12 cellular contexts compared by ENCODE assay signal in the genomic region with DNA sequence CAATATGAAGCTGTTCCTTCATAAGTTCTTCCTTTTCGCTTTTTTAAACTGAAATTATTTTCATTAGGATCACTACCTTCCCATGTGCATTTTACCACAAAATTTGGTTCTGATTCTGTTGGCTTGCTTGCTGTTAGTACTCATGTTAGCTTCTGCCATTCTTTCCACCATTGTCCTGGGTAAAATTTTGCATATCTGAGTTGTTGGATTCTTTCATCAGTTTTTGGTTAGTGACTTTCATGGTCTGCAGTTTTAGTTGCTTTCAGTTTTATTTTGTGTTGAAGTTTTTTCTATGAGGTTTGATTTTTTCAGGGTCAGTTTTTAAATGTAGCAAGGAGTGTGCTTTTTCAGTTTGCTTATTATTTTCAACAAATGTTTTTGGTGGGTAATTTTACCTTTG.
DNase-seq lines count a peak whose midpoint lies in the region; ATAC-seq, FAIRE-seq and TF ChIP-seq lines count a peak whose summit lies in the region.
"Had no signal": no experiment of that assay in that cellular context is flagged by ENCODE, and none has a peak within 500 bp of the region (broad histone marks: within the 10 kb centered on the region; RNA-seq: fewer than 3 reads in every experiment).

No MANE protein-coding gene starts in this region.

- no peaks in the 10 kb centered on the region for H3K27me3 ChIP-seq in CD8-positive, alpha-beta memory T cell (ENCODE audit: insufficient read depth, low read length, poor library complexity, severe bottlenecking)
- H3K27me3 ChIP-seq in gastrocnemius medialis (no peaks in the 10 kb centered on the region), pancreas (no peaks in the 10 kb centered on the region), suprapubic skin (no peaks in the 10 kb centered on the region)
- H3K27me3 ChIP-seq: MG63 had no signal

- H3K79me2 ChIP-seq in OCI-LY7 (ENCODE audit: insufficient read depth, low read depth, low read length), result peaks cover 70% of the 10 kb centered on the region

- POLR2A ChIA-PET in CD8-positive, alpha-beta memory T cell (lab: Charles Lee), result interaction anchor here (0.5 to 1.3 kb wide), 2 partner anchors 13 to 17 kb away, joined by 3 read pairs; no protein-coding TSS in a partner anchor
- POLR2A ChIA-PET in OCI-LY7 (lab: Charles Lee), result interaction anchor here (1.1 kb wide), 1 partner anchor 12 kb away, joined by 3 read pairs; no protein-coding TSS in a partner anchor

- H3K4me1 ChIP-seq in CD8-positive, alpha-beta memory T cell (ENCODE audit: insufficient read depth, low read length), result peaks cover 87% of the 10 kb centered on the region
- H3K4me1 ChIP-seq in OCI-LY7 (ENCODE audit: insufficient read depth, low read length, poor library complexity, severe bottlenecking), result peaks cover 62% of the 10 kb centered on the region
- peaks cover 94 to 98% of the 10 kb centered on the region in 2 donors for H3K4me1 ChIP-seq in gastrocnemius medialis
- H3K4me1 ChIP-seq in pancreas, result peaks cover 41 to 82% (median 72%) of the 10 kb centered on the region in 3 donors
- H3K4me1 ChIP-seq in suprapubic skin, result peaks cover 85% of the 10 kb centered on the region

- CTCF ChIA-PET in CD8-positive, alpha-beta memory T cell (lab: Charles Lee), result no interaction called here
- CTCF ChIA-PET in OCI-LY7 (lab: Charles Lee; ENCODE audit: unreplicated experiment), result no interaction called here

- whole genome bisulfite sequencing in pancreas, 2 donors, result 80 to 83% methylated on average over 1 of the region's 1 CpG
- WGBS in suprapubic skin, result 91% methylated on average over 1 of the region's 1 CpG

- DNase-seq in CD8-positive, alpha-beta memory T cell, result no peak
- DNase-seq in OCI-LY7 (ENCODE audit: low spot score), result no peak
- no peak for DNase-seq in effector memory CD8-positive, alpha-beta T cell
- no peak for DNase-seq in gastrocnemius medialis
- no peak for DNase-seq in pancreas
- DNase-seq in caudate nucleus (lab: John Stamatoyannopoulos, UW), result no peak
- no peak for DNase-seq in suprapubic skin (ENCODE audit: low spot score in 2 of 2)
- DNase-seq: EL; MG63; NK-92 treated with Interleukin-12 subunit alpha and Interleukin-12 subunit beta, amount 100 ng/mL, for 24 hours had no signal

- no peaks in the 10 kb centered on the region for H3K9me2 ChIP-seq in OCI-LY7 (ENCODE audit: insufficient read depth, low read length)

- peaks cover 0 to 27% (median 3%) of the 10 kb centered on the region in 3 donors for H3K36me3 Mint-ChIP-seq in CD8-positive, alpha-beta memory T cell
- H3K36me3 Mint-ChIP-seq in effector memory CD8-positive, alpha-beta T cell (ENCODE audit: insufficient read depth), result peaks cover 10% of the 10 kb centered on the region

- H3K27me3 Mint-ChIP-seq in CD8-positive, alpha-beta memory T cell, result no peaks in the 10 kb centered on the region
- no peaks in the 10 kb centered on the region for H3K27me3 Mint-ChIP-seq in effector memory CD8-positive, alpha-beta T cell

- no peak overlapping the region for H3K27ac ChIP-seq in CD8-positive, alpha-beta memory T cell (ENCODE audit: low read depth, low read length)
- H3K27ac ChIP-seq in OCI-LY7 (ENCODE audit: low read depth, low read length, poor library complexity, severe bottlenecking) (no peak overlapping the region), gastrocnemius medialis (peak overlapping the region; percentile 51 to 80 (median 68)), pancreas (peak overlapping the region in 2 of 4 donors; percentile 57 to 77), caudate nucleus (ENCODE audit: low read depth, low read length) (no peak overlapping the region), suprapubic skin (no peak overlapping the region)

- no peaks in the 10 kb centered on the region; the same call in 1 of the 2 replicates for H4K20me1 ChIP-seq in OCI-LY7 (ENCODE audit: insufficient read depth, low read length)

- in situ Hi-C loops in gastrocnemius medialis (cut with MboI; ENCODE audit: low sequenced_read_pairs in 4 of 4), result loop anchor here in 1 of 4 donors (25.0 kb wide), 1 partner anchor 100 kb away; no protein-coding TSS in a partner anchor

- peak overlapping the region; percentile 41 for H3K4me2 ChIP-seq in OCI-LY7 (ENCODE audit: low read length)

- H3K36me3 ChIP-seq in CD8-positive, alpha-beta memory T cell (ENCODE audit: insufficient read depth, low read length), result no peaks in the 10 kb centered on the region
- H3K36me3 ChIP-seq in OCI-LY7 (ENCODE audit: insufficient read depth, low read length) (no peaks in the 10 kb centered on the region), gastrocnemius medialis (no peaks in the 10 kb centered on the region), pancreas (no peaks in the 10 kb centered on the region), suprapubic skin (no peaks in the 10 kb centered on the region)

- no TSS peak for BruUV-seq in OCI-LY7 (replicated peaks; lab: Mats Ljungman, UMichigan)

- peaks cover 84 to 100% (median 98%) of the 10 kb centered on the region in 3 donors for H3K4me1 Mint-ChIP-seq in CD8-positive, alpha-beta memory T cell
- H3K4me1 Mint-ChIP-seq in effector memory CD8-positive, alpha-beta T cell (ENCODE audit: low read depth in 2 of 2), result peaks cover 79 to 86% of the 10 kb centered on the region in 2 donors

- no peak for FAIRE-seq in pancreas (lab: Jason Lieb, UNC)

- no peak for ATAC-seq in effector memory CD8-positive, alpha-beta T cell (replicated peaks)
- no peak for ATAC-seq in gastrocnemius medialis
- no peak for ATAC-seq in pancreas
- ATAC-seq in GM19324 (IDR thresholded peaks at IDR 0.05; ENCODE audit: low FRiP score, unreplicated experiment), result no peak

- H3K4me3 ChIP-seq in CD8-positive, alpha-beta memory T cell (ENCODE audit: low read length), result no peak overlapping the region
- H3K4me3 ChIP-seq in OCI-LY7 (ENCODE audit: low read depth, low read length, poor library complexity, severe bottlenecking) (no peak overlapping the region), gastrocnemius medialis (no peak overlapping the region), pancreas (no peak overlapping the region), suprapubic skin (no peak overlapping the region)
- H3K4me3 ChIP-seq: MG63 had no signal

- H3K9me3 Mint-ChIP-seq in CD8-positive, alpha-beta memory T cell, result no peaks in the 10 kb centered on the region
- H3K9me3 Mint-ChIP-seq in effector memory CD8-positive, alpha-beta T cell, result no peaks in the 10 kb centered on the region
- H3K9me3 Mint-ChIP-seq: dendritic cell treated with granulocyte-macrophage colony-stimulating factor and Interleukin-4, amounts not matched to agents 40 ng/mL and 50 ng/mL, for 4 days had no signal

- intact Hi-C loops in OCI-LY7 (cut with micrococcal nuclease; ENCODE audit: unreplicated experiment) (no loop called here), gastrocnemius medialis (cut with DNase I; ENCODE audit: low total_unique reads) (no loop called here), pancreas (cut with DNase I) (no loop called here)

- no peak overlapping the region for H2AFZ ChIP-seq in OCI-LY7 (ENCODE audit: low read length)

- H3K9me3 ChIP-seq in CD8-positive, alpha-beta memory T cell (ENCODE audit: low read length), result no peaks in the 10 kb centered on the region
- H3K9me3 ChIP-seq in OCI-LY7 (ENCODE audit: low read length) (no peaks in the 10 kb centered on the region), gastrocnemius medialis (no peaks in the 10 kb centered on the region), pancreas (no peaks in the 10 kb centered on the region), suprapubic skin (no peaks in the 10 kb centered on the region)
- H3K9me3 ChIP-seq: MG63 had no signal

- no peak for TF ChIP-seq EP300 in suprapubic skin (IDR thresholded peaks at IDR 0.05)

- TF ChIP-seq POLR2A in gastrocnemius medialis (IDR thresholded peaks at IDR 0.05), result no peak
- no peak for TF ChIP-seq POLR2A in suprapubic skin (IDR thresholded peaks at IDR 0.05)

- peak overlapping the region; percentile 48 to 100 (median 98) for H3K27ac Mint-ChIP-seq in CD8-positive, alpha-beta memory T cell
- H3K27ac Mint-ChIP-seq in effector memory CD8-positive, alpha-beta T cell, result peak overlapping the region; percentile 99 to 100
- H3K27ac Mint-ChIP-seq: dendritic cell treated with granulocyte-macrophage colony-stimulating factor and Interleukin-4, amounts not matched to agents 40 ng/mL and 50 ng/mL, for 4 days had no signal

- H3K4me3 Mint-ChIP-seq in CD8-positive, alpha-beta memory T cell, result peak overlapping the region; percentile 13 to 60 (median 51)
- H3K4me3 Mint-ChIP-seq in effector memory CD8-positive, alpha-beta T cell, result peak overlapping the region; percentile 42 to 84
- H3K4me3 Mint-ChIP-seq: dendritic cell treated with granulocyte-macrophage colony-stimulating factor and Interleukin-4, amounts not matched to agents 40 ng/mL and 50 ng/mL, for 4 days had no signal

- no peak for TF ChIP-seq CTCF in OCI-LY7 (conservative IDR thresholded peaks at IDR 0.05; ENCODE audit: low read length)
- TF ChIP-seq CTCF in gastrocnemius medialis (IDR thresholded peaks at IDR 0.05 in 4 of 5, conservative IDR thresholded peaks at IDR 0.05 in 1 of 5), result no peak
- no peak for TF ChIP-seq CTCF in pancreas (IDR thresholded peaks at IDR 0.05)
- no peak for TF ChIP-seq CTCF in suprapubic skin (IDR thresholded peaks at IDR 0.05)

Comparison
In these comparisons a context has a peak if more than half of its experiments do, and no peak if none do; other contexts are left out.
1. H3K27ac ChIP-seq: peak in gastrocnemius medialis (4 of 4); none in CD8-positive, alpha-beta memory T cell (single experiment), OCI-LY7 (single experiment), caudate nucleus (single experiment) and suprapubic skin (single experiment).